ENCODE assay signal across 8 cellular contexts in the genomic region with DNA sequence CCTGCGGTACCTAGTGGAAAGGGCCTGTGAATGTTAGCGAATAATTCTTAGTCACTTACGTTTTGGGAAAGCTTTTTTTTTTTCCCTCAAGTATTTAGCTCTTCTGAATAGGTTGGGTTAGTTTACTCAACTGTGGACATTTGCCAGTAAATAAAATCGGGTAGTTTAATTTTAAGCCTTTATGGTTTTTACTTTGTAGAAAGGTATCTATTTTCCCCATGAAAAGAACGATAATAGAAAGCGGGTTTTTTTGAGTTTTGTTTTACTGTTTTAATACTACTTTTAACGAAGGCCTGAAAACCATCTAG. TPM values are rescaled to one million over a fixed set of nuclear protein-coding genes. Genes with fewer than 3 reads are reported as not detected.
DNase-seq lines count a peak whose midpoint lies in the region; ATAC-seq and TF ChIP-seq lines count a peak whose summit lies in the region.

No MANE protein-coding gene starts in this region.

- peak overlapping the region; percentile 98 for H3K4me3 Mint-ChIP-seq in activated naive CD4-positive, alpha-beta T cell treated with anti-CD3 and anti-CD28 coated beads, Interleukin-2, amount 50 U/mL, for 24 hours

- H3K36me3 Mint-ChIP-seq in activated naive CD4-positive, alpha-beta T cell treated with anti-CD3 and anti-CD28 coated beads, Interleukin-2, amount 50 U/mL, for 24 hours, result peaks cover 20% of the 10 kb centered on the region

- no peak for TF ChIP-seq POLR2A in breast epithelium (IDR thresholded peaks at IDR 0.05)

- peak overlapping the region; percentile 90 to 100 (median 99) for H3K4me3 ChIP-seq in breast epithelium
- peak overlapping the region; percentile 55 for H3K4me3 ChIP-seq in mesodermal cell (ENCODE audit: extremely low read depth, insufficient read depth, low read length, poor library complexity, severe bottlenecking)
- H3K4me3 ChIP-seq in urinary bladder (ENCODE audit: low read depth, low read length), result peak overlapping the region; percentile 92

- TF ChIP-seq CTCF in breast epithelium (IDR thresholded peaks at IDR 0.05), result no peak

- H3K27me3 ChIP-seq in breast epithelium, result no peaks in the 10 kb centered on the region

- WGBS in mesodermal cell (ENCODE audit: insufficient coverage in 2 of 2), 2 experiments, result 0 to 18% methylated on average over 2 to 3 of the region's 7 CpGs
- WGBS in urinary bladder, result 3% methylated on average over 7 of the region's 7 CpGs

- H3K36me3 ChIP-seq in breast epithelium, result no peaks in the 10 kb centered on the region
- peaks cover 33% of the 10 kb centered on the region for H3K36me3 ChIP-seq in mesodermal cell (ENCODE audit: control insufficient read depth, insufficient read depth, low read length)
- H3K36me3 ChIP-seq in urinary bladder (ENCODE audit: insufficient read depth), result no peaks in the 10 kb centered on the region

- no peak for DNase-seq in activated naive CD4-positive, alpha-beta T cell treated with Interleukin-2 at 50 U/mL for 16 hours
- no peak for DNase-seq in breast epithelium (ENCODE audit: low spot score in 2 of 2)

- intact Hi-C loops in breast epithelium (cut with DNase I; ENCODE audit: low total_unique reads), result no loop called here

- H3K9me3 ChIP-seq in breast epithelium, result no peaks in the 10 kb centered on the region
- no peaks in the 10 kb centered on the region for H3K9me3 ChIP-seq in mesodermal cell (ENCODE audit: control insufficient read depth, low read length)

- H3K27ac ChIP-seq in breast epithelium (peak overlapping the region; percentile 99 to 100), mesodermal cell (ENCODE audit: low read depth, low read length, severe bottlenecking) (peak overlapping the region; percentile 76), urinary bladder (ENCODE audit: low read depth) (peak overlapping the region; percentile 89)

- H3K27ac Mint-ChIP-seq in activated naive CD4-positive, alpha-beta T cell treated with anti-CD3 and anti-CD28 coated beads, Interleukin-2, amount 50 U/mL, for 24 hours, result peak overlapping the region; percentile 96

- H3K27me3 Mint-ChIP-seq in activated naive CD4-positive, alpha-beta T cell treated with anti-CD3 and anti-CD28 coated beads, Interleukin-2, amount 50 U/mL, for 24 hours, result no peaks in the 10 kb centered on the region

- H3K4me1 Mint-ChIP-seq in activated naive CD4-positive, alpha-beta T cell treated with anti-CD3 and anti-CD28 coated beads, Interleukin-2, amount 50 U/mL, for 24 hours, result peaks cover 53% of the 10 kb centered on the region

- H3K4me1 ChIP-seq in breast epithelium (peaks cover 0 to 13% of the 10 kb centered on the region in 2 donors), mesodermal cell (ENCODE audit: control insufficient read depth, insufficient read depth, low read length, poor library complexity, severe bottlenecking) (peaks cover 3% of the 10 kb centered on the region), urinary bladder (ENCODE audit: insufficient read depth) (no peaks in the 10 kb centered on the region)

- no peaks in the 10 kb centered on the region for H3K9me3 Mint-ChIP-seq in activated naive CD4-positive, alpha-beta T cell treated with anti-CD3 and anti-CD28 coated beads, Interleukin-2, amount 50 U/mL, for 24 hours

- no peak for ATAC-seq in GM21529 (IDR thresholded peaks at IDR 0.05; ENCODE audit: unreplicated experiment)
- no peak for ATAC-seq in GM21737 (IDR thresholded peaks at IDR 0.05; ENCODE audit: unreplicated experiment)
- ATAC-seq in GM19455 (IDR thresholded peaks at IDR 0.05; ENCODE audit: unreplicated experiment), result no peak

RNA-seq across cellular contexts. Expression of a gene that starts 1.7 kb away (rescaled TPM):
- total RNA-seq in breast epithelium, result 10 to 100 TPM; 46.2 to 61.2 (median 50.6) TPM
- 76.3 TPM for polyA plus RNA-seq in mesodermal cell (2013, experiment 1 of 2)
- polyA plus RNA-seq in mesodermal cell (2013, experiment 2 of 2), result 79.0 TPM
- total RNA-seq in urinary bladder, result 65.5 TPM
- 33.5 TPM for polyA plus RNA-seq in urinary bladder
